8 cellular contexts compared by ENCODE assay signal in genomic region chr15:68559342-68560310, GRCh38. TPM values are rescaled to one million over a fixed set of nuclear protein-coding genes. Genes with fewer than 3 reads are reported as not detected.
DNase-seq lines count a peak whose midpoint lies in the region; ATAC-seq and TF ChIP-seq lines count a peak whose summit lies in the region.

No MANE protein-coding gene starts in this region.

- TF ChIP-seq POLR2A in Raji (IDR thresholded peaks at IDR 0.05; ENCODE audit: insufficient read depth, low read depth, low read length) = 0 out of 2 replicates have a peak, but pooled peaks have one; percentile 34
- no peak for TF ChIP-seq POLR2A in gastroesophageal sphincter (IDR thresholded peaks at IDR 0.05)

- TF ChIP-seq EP300 in Ishikawa (IDR thresholded peaks at IDR 0.05; ENCODE audit: borderline replicate concordance) (no peak), gastroesophageal sphincter (IDR thresholded peaks at IDR 0.05) (no peak)

- H3K27ac ChIP-seq in gastroesophageal sphincter (peak overlapping the region in 1 of 4 donors; percentile 47), neuronal stem cell (replicated peaks; ENCODE audit: low read length) (no peak overlapping the region), subcutaneous abdominal adipose tissue (ENCODE audit: low read depth, low read length) (no peak overlapping the region)

- no peak overlapping the region for H4K91ac ChIP-seq in neuronal stem cell (ENCODE audit: low read depth, low read length, poor library complexity)

- H2AFZ ChIP-seq in neuronal stem cell (ENCODE audit: low read length) = peak overlapping the region; percentile 96

- H3K36me3 ChIP-seq in gastroesophageal sphincter (no peaks in the 10 kb centered on the region), neuronal stem cell (replicated peaks in 1 of 2; ENCODE audit: control insufficient read depth in 2 of 2, insufficient read depth in 2 of 2, low read length in 2 of 2) (no peaks in the 10 kb centered on the region), subcutaneous abdominal adipose tissue (ENCODE audit: control insufficient read depth in 5 of 5, insufficient read depth in 5 of 5, low read length in 5 of 5) (no peaks in the 10 kb centered on the region)

- peak overlapping the region; percentile 78 for H3K18ac ChIP-seq in neuronal stem cell (ENCODE audit: low read length)

- no peak overlapping the region for H2BK5ac ChIP-seq in neuronal stem cell (ENCODE audit: low read length)

- H3K23ac ChIP-seq in neuronal stem cell (ENCODE audit: low read depth, low read length, poor library complexity) = no peak overlapping the region

- H3K4me3 ChIP-seq in gastroesophageal sphincter (peak overlapping the region; percentile 7 to 47), neuronal stem cell (ENCODE audit: low read length in 2 of 2) (peak overlapping the region; percentile 47 to 76), subcutaneous abdominal adipose tissue (ENCODE audit: low read depth in 1 of 5, low read length in 5 of 5) (peak overlapping the region; percentile 67 to 79 (median 69))

- WGBS in gastroesophageal sphincter (ENCODE audit: low coverage in 1 of 2), 2 donors = 2 to 3% methylated on average over 12 to 15 of the region's 54 CpGs
- WGBS in neuronal stem cell (ENCODE audit: extremely low coverage in 2 of 2, insufficient read length in 2 of 2, insufficient replicate concordance in 1 of 2), 2 donors = no CpG with 5 or more reads among the region's 54 CpGs

- ATAC-seq in gastroesophageal sphincter = peak; percentile 91

- no peak overlapping the region for H2BK120ac ChIP-seq in neuronal stem cell (ENCODE audit: low read depth, low read length)

- no peak overlapping the region for H2AK5ac ChIP-seq in neuronal stem cell (ENCODE audit: low read depth, low read length)

- H3K4me1 ChIP-seq in gastroesophageal sphincter (peaks cover 0 to 17% (median 9%) of the 10 kb centered on the region in 3 donors), neuronal stem cell (ENCODE audit: control insufficient read depth in 2 of 2, insufficient read depth in 1 of 2, low read depth in 1 of 2, low read length in 2 of 2) (peaks cover 11 to 16% of the 10 kb centered on the region in 2 donors), subcutaneous abdominal adipose tissue (ENCODE audit: control insufficient read depth in 5 of 5, insufficient read depth in 5 of 5, low read length in 5 of 5) (peaks cover 0 to 16% (median 15%) of the 10 kb centered on the region in 5 donors)

- no peaks in the 10 kb centered on the region for H3K79me1 ChIP-seq in neuronal stem cell (ENCODE audit: low read depth, low read length)

- TF ChIP-seq CTCF in gastroesophageal sphincter (IDR thresholded peaks at IDR 0.05) = peak; percentile 93 to 98 (median 96)

- no peak overlapping the region for H2BK15ac ChIP-seq in neuronal stem cell (ENCODE audit: low read length)

- H3K27me3 ChIP-seq in gastroesophageal sphincter (peaks cover 62% of the 10 kb centered on the region), neuronal stem cell (ENCODE audit: control insufficient read depth in 3 of 3, insufficient read depth in 3 of 3, low read depth in 1 of 3, low read length in 3 of 3) (peaks cover 0 to 37% (median 8%) of the 10 kb centered on the region in 3 experiments), subcutaneous abdominal adipose tissue (ENCODE audit: control insufficient read depth in 5 of 5, insufficient read depth in 4 of 5, low read length in 5 of 5) (peaks cover 0 to 5% (median 2%) of the 10 kb centered on the region in 5 donors)

- no peak overlapping the region for H3K14ac ChIP-seq in neuronal stem cell (ENCODE audit: low read length)

- TF ChIP-seq RAD21 in Ishikawa (IDR thresholded peaks at IDR 0.05; ENCODE audit: low read depth) = peak; percentile 77

- H4K8ac ChIP-seq in neuronal stem cell (ENCODE audit: low read depth, low read length) = no peak overlapping the region

- DNase-seq in NCI-H2029 (lab: John Stamatoyannopoulos, UW) (peak; percentile 26), NCI-H2029 treated with DMSO at 0.1 percent for 48 hours (lab: John Stamatoyannopoulos, UW) (no peak), neuronal stem cell (ENCODE audit: low spot score) (peak; percentile 86)
- DNase-seq in activated gamma-delta T cell treated with anti-CD3 and anti-CD28 coated beads, Interleukin-2, amount 50 U/mL, for 16 hours (ENCODE audit: low read depth) = peak; percentile 51

- H3K9me3 ChIP-seq in gastroesophageal sphincter (no peaks in the 10 kb centered on the region), neuronal stem cell (replicated peaks in 1 of 2; ENCODE audit: control insufficient read depth in 2 of 2, insufficient read depth in 1 of 2, low read depth in 1 of 2, low read length in 2 of 2) (no peaks in the 10 kb centered on the region), subcutaneous abdominal adipose tissue (ENCODE audit: control insufficient read depth in 5 of 5, low read length in 5 of 5) (no peaks in the 10 kb centered on the region)

- H3K4me2 ChIP-seq in neuronal stem cell (ENCODE audit: insufficient read depth, low read length, poor library complexity, severe bottlenecking) = peak overlapping the region; percentile 64

- H3K9ac ChIP-seq in neuronal stem cell (ENCODE audit: low read depth, low read length, poor library complexity) (peak overlapping the region; percentile 71), subcutaneous abdominal adipose tissue (ENCODE audit: low read length in 5 of 5) (peak overlapping the region in 3 of 5 donors; percentile 35 to 68 (median 59))

- H2BK12ac ChIP-seq in neuronal stem cell (ENCODE audit: low read length) = no peak overlapping the region

- H3K4ac ChIP-seq in neuronal stem cell (ENCODE audit: low read length) = no peak overlapping the region

TF ChIP-seq in Ishikawa, 13 proteins besides CTCF, POLR2A, EP300 and RAD21:
- TF ChIP-seq ZBTB7A (IDR thresholded peaks at IDR 0.05; ENCODE audit: low read depth) (peak; percentile 39; the same call in 1 of the 2 replicates), TCF12 (IDR thresholded peaks at IDR 0.05; ENCODE audit: low read depth) (no peak), YY1 (IDR thresholded peaks at IDR 0.05; ENCODE audit: low read depth) (no peak; the same call in 1 of the 2 replicates), CREB1 (IDR thresholded peaks at IDR 0.05; ENCODE audit: low read depth) (no peak), FOXM1 (IDR thresholded peaks at IDR 0.05; ENCODE audit: borderline replicate concordance, low read depth) (no peak), CEBPB (IDR thresholded peaks at IDR 0.05) (no peak), USF1 (IDR thresholded peaks at IDR 0.05) (peak; percentile 58), TEAD4 (IDR thresholded peaks at IDR 0.05) (0 out of 2 replicates have a peak, but pooled peaks have one; percentile 24), EGR1 (IDR thresholded peaks at IDR 0.05) (no peak), TAF1 (IDR thresholded peaks at IDR 0.05; ENCODE audit: low read depth) (no peak)
- TF ChIP-seq, protein P1, sequence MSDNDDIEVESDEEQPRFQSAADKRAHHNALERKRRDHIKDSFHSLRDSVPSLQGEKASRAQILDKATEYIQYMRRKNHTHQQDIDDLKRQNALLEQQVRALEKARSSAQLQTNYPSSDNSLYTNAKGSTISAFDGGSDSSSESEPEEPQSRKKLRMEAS (IDR thresholded peaks at IDR 0.05) = peak; percentile 86
- TF ChIP-seq, protein P2, sequence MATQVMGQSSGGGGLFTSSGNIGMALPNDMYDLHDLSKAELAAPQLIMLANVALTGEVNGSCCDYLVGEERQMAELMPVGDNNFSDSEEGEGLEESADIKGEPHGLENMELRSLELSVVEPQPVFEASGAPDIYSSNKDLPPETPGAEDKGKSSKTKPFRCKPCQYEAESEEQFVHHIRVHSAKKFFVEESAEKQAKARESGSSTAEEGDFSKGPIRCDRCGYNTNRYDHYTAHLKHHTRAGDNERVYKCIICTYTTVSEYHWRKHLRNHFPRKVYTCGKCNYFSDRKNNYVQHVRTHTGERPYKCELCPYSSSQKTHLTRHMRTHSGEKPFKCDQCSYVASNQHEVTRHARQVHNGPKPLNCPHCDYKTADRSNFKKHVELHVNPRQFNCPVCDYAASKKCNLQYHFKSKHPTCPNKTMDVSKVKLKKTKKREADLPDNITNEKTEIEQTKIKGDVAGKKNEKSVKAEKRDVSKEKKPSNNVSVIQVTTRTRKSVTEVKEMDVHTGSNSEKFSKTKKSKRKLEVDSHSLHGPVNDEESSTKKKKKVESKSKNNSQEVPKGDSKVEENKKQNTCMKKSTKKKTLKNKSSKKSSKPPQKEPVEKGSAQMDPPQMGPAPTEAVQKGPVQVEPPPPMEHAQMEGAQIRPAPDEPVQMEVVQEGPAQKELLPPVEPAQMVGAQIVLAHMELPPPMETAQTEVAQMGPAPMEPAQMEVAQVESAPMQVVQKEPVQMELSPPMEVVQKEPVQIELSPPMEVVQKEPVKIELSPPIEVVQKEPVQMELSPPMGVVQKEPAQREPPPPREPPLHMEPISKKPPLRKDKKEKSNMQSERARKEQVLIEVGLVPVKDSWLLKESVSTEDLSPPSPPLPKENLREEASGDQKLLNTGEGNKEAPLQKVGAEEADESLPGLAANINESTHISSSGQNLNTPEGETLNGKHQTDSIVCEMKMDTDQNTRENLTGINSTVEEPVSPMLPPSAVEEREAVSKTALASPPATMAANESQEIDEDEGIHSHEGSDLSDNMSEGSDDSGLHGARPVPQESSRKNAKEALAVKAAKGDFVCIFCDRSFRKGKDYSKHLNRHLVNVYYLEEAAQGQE (IDR thresholded peaks at IDR 0.05; ENCODE audit: low read depth) = no peak
TF ChIP-seq in Ishikawa: peak in this region for 4.

RNA-seq across cellular contexts. Expression of gene CORO2B, which starts 19.2 kb away (rescaled TPM):
- total RNA-seq in gastroesophageal sphincter = 1 to 10 TPM; 3.2 to 9.1 (median 6.6) TPM
- polyA plus RNA-seq in neuronal stem cell (2013, experiment 1 of 2) = 6.9 TPM
- 6.8 TPM for polyA plus RNA-seq in neuronal stem cell (2013, experiment 2 of 2)
